In the genomic region with DNA sequence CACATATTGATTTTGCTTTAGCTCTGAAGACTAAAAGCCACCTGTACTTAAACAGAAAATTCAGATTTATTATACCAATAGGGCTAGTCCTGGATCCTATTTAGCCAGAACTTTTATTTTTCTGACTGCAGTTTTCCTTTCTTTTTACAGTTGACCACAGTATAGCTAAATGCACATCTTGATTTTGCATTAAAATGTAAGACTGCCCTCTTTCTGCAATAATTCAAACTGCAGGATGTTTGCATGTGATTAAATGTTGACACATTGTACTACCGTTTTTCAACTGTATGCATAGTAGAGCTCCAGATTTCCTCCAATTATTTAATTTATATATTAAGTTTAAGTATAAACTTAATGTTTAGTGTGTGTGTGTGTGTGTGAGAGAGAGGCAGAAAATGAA, we compare ENCODE assay signal across 8 cellular contexts.
A peak's percentile ranks its signal among the peaks of the same experiment; 100 is the strongest.
DNase-seq lines count a peak whose midpoint lies in the region; FAIRE-seq and TF ChIP-seq lines count a peak whose summit lies in the region.

No MANE protein-coding gene starts in this region.

- peak overlapping the region; percentile 67 for H2AFZ ChIP-seq in endothelial cell of umbilical vein (ENCODE audit: low read depth, low read length)

- no peaks in the 10 kb centered on the region for H3K27me3 Mint-ChIP-seq in nephron progenitor cell (ENCODE audit: low read depth, poor library complexity)

- no peaks in the 10 kb centered on the region for H3K27me3 ChIP-seq in endothelial cell of umbilical vein (ENCODE audit: control insufficient read depth in 2 of 2, insufficient read depth in 2 of 2, low read length in 2 of 2)

- no peaks in the 10 kb centered on the region for H3K9me3 ChIP-seq in endothelial cell of umbilical vein (replicated peaks; ENCODE audit: control insufficient read depth, insufficient read depth, low read length)

- no peak for TF ChIP-seq POLR2A in endothelial cell of umbilical vein (IDR thresholded peaks at IDR 0.05; ENCODE audit: low read depth, low read length)

- TF ChIP-seq CTCF in GM12874 (IDR thresholded peaks at IDR 0.05; ENCODE audit: insufficient read depth, low read depth, low read length) (peak; percentile 12; the same call in 1 of the 2 replicates), endothelial cell of umbilical vein (IDR thresholded peaks at IDR 0.05; ENCODE audit: extremely low read depth in 1 of 2, insufficient read depth in 1 of 2, low read depth in 1 of 2, low read length in 2 of 2) (peak; percentile 42 to 51), nephron progenitor cell (IDR thresholded peaks at IDR 0.05) (peak; percentile 42)

- DNase-seq in NCI-H526 treated with DMSO at 0.1 percent for 48 hours (lab: John Stamatoyannopoulos, UW) (peak; percentile 7), endothelial cell of umbilical vein (ENCODE audit: low read depth, low spot score) (peak; percentile 62), nephron progenitor cell (no peak), NCI-H187 (lab: John Stamatoyannopoulos, UW) (no peak), T-helper 2 cell (no peak), DMS79 treated with DMSO at 0.1 percent for 48 hours (lab: John Stamatoyannopoulos, UW) (no peak)
- DNase-seq in activated effector memory CD4-positive, alpha-beta T cell treated with Interleukin-2 at 50 U/mL for 16 hours: no peak

- peaks cover 7% of the 10 kb centered on the region for H3K4me1 ChIP-seq in endothelial cell of umbilical vein (ENCODE audit: control insufficient read depth, extremely low read depth, insufficient read depth, low read length)

- CTCF ChIA-PET in endothelial cell of umbilical vein (lab: Charles Lee): interaction anchor here (0.5 to 2.3 kb wide), 56 partner anchors 8 to 1435 kb away, joined by 3 to 31 read pairs (median 4); no protein-coding TSS in a partner anchor

- intact Hi-C loops in endothelial cell of umbilical vein (cut with micrococcal nuclease): loop anchor here (1.0 to 10.0 kb wide), 10 partner anchors 92 to 1116 kb away; no protein-coding TSS in a partner anchor

- FAIRE-seq in endothelial cell of umbilical vein (lab: Jason Lieb, UNC): peak; percentile 70

- POLR2A ChIA-PET in endothelial cell of umbilical vein (lab: Charles Lee): interaction anchor here (0.6 to 1.4 kb wide), 2 partner anchors 114 to 571 kb away, joined by 3 to 4 read pairs; no protein-coding TSS in a partner anchor

- peak overlapping the region; percentile 8 for H3K4me2 ChIP-seq in endothelial cell of umbilical vein (ENCODE audit: insufficient read depth, low read length)

- H3K9me1 ChIP-seq in endothelial cell of umbilical vein (replicated peaks; ENCODE audit: control insufficient read depth, extremely low read depth, insufficient read depth, low read length): no peaks in the 10 kb centered on the region

- H3K27ac Mint-ChIP-seq in nephron progenitor cell: no peak overlapping the region

- no TSS peak for BruUV-seq in endothelial cell of umbilical vein (replicated peaks; lab: Mats Ljungman, UMichigan)

- no peaks in the 10 kb centered on the region for H3K36me3 ChIP-seq in endothelial cell of umbilical vein (ENCODE audit: control insufficient read depth in 2 of 2, extremely low read depth in 1 of 2, insufficient read depth in 2 of 2, low read length in 2 of 2)

- no peaks in the 10 kb centered on the region for H3K79me2 ChIP-seq in endothelial cell of umbilical vein (ENCODE audit: control insufficient read depth, insufficient read depth, low read length)

- dilution Hi-C loops in endothelial cell of umbilical vein (cut with MboI; ENCODE audit: extremely low pct_ligation_motif_present, low sequenced_read_pairs): no loop called here

- peak overlapping the region; percentile 34 for H3K27ac ChIP-seq in endothelial cell of umbilical vein (ENCODE audit: insufficient read depth, low read depth, low read length)

- H4K20me1 ChIP-seq in endothelial cell of umbilical vein (replicated peaks; ENCODE audit: control insufficient read depth, extremely low read depth, insufficient read depth, low read length): no peaks in the 10 kb centered on the region

- H3K4me1 Mint-ChIP-seq in nephron progenitor cell: no peaks in the 10 kb centered on the region

- H3K4me3 Mint-ChIP-seq in nephron progenitor cell: no peak overlapping the region

- H3K36me3 Mint-ChIP-seq in nephron progenitor cell (ENCODE audit: low read depth): no peaks in the 10 kb centered on the region

- no peaks in the 10 kb centered on the region for H3K9me3 Mint-ChIP-seq in nephron progenitor cell

- H3K9ac ChIP-seq in endothelial cell of umbilical vein (replicated peaks; ENCODE audit: extremely low read depth, insufficient read depth, low read length): no peak overlapping the region

- H3K4me3 ChIP-seq in endothelial cell of umbilical vein (replicated peaks in 1 of 3; ENCODE audit: insufficient read depth in 1 of 3, low read depth in 1 of 3, low read length in 3 of 3): no peak overlapping the region

TF ChIP-seq in endothelial cell of umbilical vein, 7 proteins besides CTCF, POLR2A, EP300 and RAD21:
- TF ChIP-seq EZH2 (IDR thresholded peaks at IDR 0.05; ENCODE audit: borderline replicate concordance, low read depth, low read length, severe bottlenecking): no peak
- no peak for TF ChIP-seq MYC (IDR thresholded peaks at IDR 0.05; ENCODE audit: low read depth, low read length)
- TF ChIP-seq JUN (IDR thresholded peaks at IDR 0.05; ENCODE audit: borderline replicate concordance, insufficient read depth, insufficient read length, low read depth): no peak
- TF ChIP-seq GATA2 (IDR thresholded peaks at IDR 0.05; ENCODE audit: insufficient read depth, insufficient read length, low read depth, low read length): no peak
- no peak for TF ChIP-seq POLR2AphosphoS5 (IDR thresholded peaks at IDR 0.05; ENCODE audit: insufficient read depth, low read depth, low read length)
- TF ChIP-seq, protein P1, sequence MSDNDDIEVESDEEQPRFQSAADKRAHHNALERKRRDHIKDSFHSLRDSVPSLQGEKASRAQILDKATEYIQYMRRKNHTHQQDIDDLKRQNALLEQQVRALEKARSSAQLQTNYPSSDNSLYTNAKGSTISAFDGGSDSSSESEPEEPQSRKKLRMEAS (IDR thresholded peaks at IDR 0.05; ENCODE audit: insufficient read depth, insufficient read length): no peak
- no peak for TF ChIP-seq FOS (IDR thresholded peaks at IDR 0.05; ENCODE audit: borderline replicate concordance, insufficient read depth, low read length)

Comparison
In these comparisons a context has a peak if more than half of its experiments do, and no peak if none do; other contexts are left out.
1. DNase-seq: peak in NCI-H526 treated with DMSO at 0.1 percent for 48 hours (single experiment) and endothelial cell of umbilical vein (single experiment); none in nephron progenitor cell (single experiment), NCI-H187 (0 of 2), T-helper 2 cell (0 of 5), DMS79 treated with DMSO at 0.1 percent for 48 hours (single experiment) and activated effector memory CD4-positive, alpha-beta T cell treated with Interleukin-2 at 50 U/mL for 16 hours (single experiment).
2. Peak in every context shown above with its lines, with median percentiles within 50 percentile points of each other: CTCF ChIP-seq.